25 cellular contexts compared by ENCODE assay signal in the genomic region with DNA sequence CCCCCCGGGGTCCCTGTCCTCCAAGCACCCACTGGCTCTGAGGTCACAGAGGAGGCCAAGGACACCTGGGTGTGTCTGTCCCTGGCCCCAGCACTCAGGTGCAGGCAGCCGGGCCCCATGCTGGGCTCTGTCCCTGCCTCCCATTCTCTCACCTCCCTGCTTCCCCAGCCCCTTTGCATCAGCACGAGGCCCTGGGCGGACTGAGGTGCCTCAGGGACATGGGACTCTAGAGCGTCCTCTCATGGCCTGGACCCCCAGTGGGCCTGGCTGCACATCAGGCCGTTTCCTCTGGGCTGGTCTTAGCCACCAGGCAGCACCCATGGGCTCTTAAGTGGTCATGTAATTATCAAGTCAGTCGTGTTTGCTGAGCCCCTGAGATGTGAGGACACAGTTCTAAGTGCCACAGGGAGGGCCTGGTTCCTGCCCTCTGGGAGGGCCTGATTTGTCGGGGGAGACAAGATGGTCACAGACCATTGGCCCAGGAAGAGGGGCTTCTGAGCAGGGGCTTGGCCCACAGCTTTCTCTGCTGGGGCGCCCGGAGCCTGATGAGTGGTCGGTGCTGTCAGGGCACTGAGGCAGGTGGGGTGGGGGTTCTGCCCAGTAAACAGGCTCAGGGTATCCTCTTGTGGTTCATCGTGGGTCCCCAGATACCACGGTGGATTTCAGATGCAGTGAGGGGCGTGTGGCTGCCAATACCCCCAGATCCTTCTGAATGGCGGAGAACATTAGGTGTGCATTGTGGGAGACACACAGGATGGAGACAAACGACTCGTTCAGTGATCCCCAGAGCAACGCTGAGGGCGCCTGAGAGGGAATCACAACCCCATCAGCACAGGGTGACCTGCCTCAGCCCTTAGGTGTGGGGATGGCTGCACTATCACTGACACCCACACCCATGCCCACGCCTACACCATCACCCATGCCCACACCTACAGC.
"Had no signal": no experiment of that assay in that cellular context is flagged by ENCODE, and none has a peak within 500 bp of the region (broad histone marks: within the 10 kb centered on the region; RNA-seq: fewer than 3 reads in every experiment).

No MANE protein-coding gene starts in this region.

- H3K4me3 Mint-ChIP-seq: activated naive CD8-positive, alpha-beta T cell treated with anti-CD3 and anti-CD28 coated beads, Interleukin-2, amount 10 ng/mL, durations not matched to agents 7 days and 5 days; activated T-cell treated with anti-CD3 and anti-CD28 coated beads, Interleukin-2, amount 50 U/mL, for 4 hours; naive B cell; stimulated activated memory B cell treated with anti-CD40 and anti-IgM and Interleukin-4, amounts not matched to agents 10 μg/mL and 1 μg/mL and 100 μg/mL, for 72 hours; T-cell had no signal

- DNase-seq: activated naive CD4-positive, alpha-beta T cell treated with Interleukin-2 at 50 U/mL for 16 hours; activated naive CD8-positive, alpha-beta T cell treated with anti-CD3 and anti-CD28 coated beads, Interleukin-2, amount 10 ng/mL, durations not matched to agents 7 days and 5 days; activated T-cell treated with anti-CD3 and anti-CD28 coated beads, Interleukin-2, amount 50 U/mL, for 4 hours; amniotic stem cell; cerebellar nuclear complex; cortex of kidney; heart left ventricle; kidney glomerular epithelial cell; mesenchymal stem cell; naive B cell; right lobe of liver; stimulated activated CD4-positive, alpha-beta T cell treated with anti-CD3 and anti-CD28 coated beads, Interleukin-2, amount 100 ng/mL, for 24 hours; stomach; uterus; WERI-Rb-1 had no signal

- H3K9me3 ChIP-seq: breast epithelium, heart left ventricle, neutrophil, right lobe of liver, stomach, suprapubic skin, transverse colon, uterus had no signal

- H3K27ac ChIP-seq: breast epithelium, epithelial cell of prostate, heart left ventricle, neutrophil, parathyroid adenoma, right lobe of liver, skin epidermis, stomach, suprapubic skin, transverse colon, uterus, WERI-Rb-1 had no signal

- H3K27ac Mint-ChIP-seq: activated naive CD8-positive, alpha-beta T cell treated with anti-CD3 and anti-CD28 coated beads, Interleukin-2, amount 10 ng/mL, durations not matched to agents 7 days and 5 days; activated T-helper 2 cell treated with anti-CD3 and anti-CD28 coated beads, Interferon-gamma antibody, Interleukin-2, Interleukin-4, amounts not matched to agents 10 μg/mL and 5 μg/mL and 100 μg/mL, durations not matched to agents 14 hours and 24 hours and 36 hours; stimulated activated memory B cell treated with anti-CD40 and anti-IgM and Interleukin-4, amounts not matched to agents 10 μg/mL and 1 μg/mL and 100 μg/mL, for 72 hours; T-cell had no signal

- H3K4me1 ChIP-seq: breast epithelium, heart left ventricle, parathyroid adenoma, right lobe of liver, stomach, suprapubic skin, transverse colon, uterus had no signal

- H3K4me3 ChIP-seq: breast epithelium, heart left ventricle, right lobe of liver, skin epidermis, stomach, suprapubic skin, transverse colon, uterus had no signal

- H3K36me3 Mint-ChIP-seq: activated naive CD8-positive, alpha-beta T cell treated with anti-CD3 and anti-CD28 coated beads, Interleukin-2, amount 10 ng/mL, durations not matched to agents 7 days and 5 days; naive B cell; stimulated activated memory B cell treated with anti-CD40 and anti-IgM and Interleukin-4, amounts not matched to agents 10 μg/mL and 1 μg/mL and 100 μg/mL, for 72 hours; T-cell had no signal

- H3K27me3 ChIP-seq: heart left ventricle, neutrophil, right lobe of liver, stomach, suprapubic skin, transverse colon, uterus had no signal

- H3K36me3 ChIP-seq: breast epithelium, heart left ventricle, right lobe of liver, stomach, suprapubic skin, transverse colon, uterus, WERI-Rb-1 had no signal

- H3K9me3 Mint-ChIP-seq: activated naive CD8-positive, alpha-beta T cell treated with anti-CD3 and anti-CD28 coated beads, Interleukin-2, amount 10 ng/mL, durations not matched to agents 7 days and 5 days; activated T-cell treated with anti-CD3 and anti-CD28 coated beads, Interleukin-2, amount 50 U/mL, for 4 hours; activated T-helper 2 cell treated with anti-CD3 and anti-CD28 coated beads, Interferon-gamma antibody, Interleukin-2, Interleukin-4, amounts not matched to agents 10 μg/mL and 5 μg/mL and 100 μg/mL, durations not matched to agents 14 hours and 24 hours and 36 hours; T-cell had no signal

- H3K27me3 Mint-ChIP-seq: activated naive CD8-positive, alpha-beta T cell treated with anti-CD3 and anti-CD28 coated beads, Interleukin-2, amount 10 ng/mL, durations not matched to agents 7 days and 5 days had no signal

- H3K9ac ChIP-seq: parathyroid adenoma had no signal

- H3K4me1 Mint-ChIP-seq: activated naive CD8-positive, alpha-beta T cell treated with anti-CD3 and anti-CD28 coated beads, Interleukin-2, amount 10 ng/mL, durations not matched to agents 7 days and 5 days; naive B cell; stimulated activated memory B cell treated with anti-CD40 and anti-IgM and Interleukin-4, amounts not matched to agents 10 μg/mL and 1 μg/mL and 100 μg/mL, for 72 hours; T-cell had no signal

- H2AFZ ChIP-seq: parathyroid adenoma had no signal

- H3K79me2 ChIP-seq: parathyroid adenoma had no signal

- ATAC-seq: activated T-cell treated with anti-CD3 and anti-CD28 coated beads, Interleukin-2, amount 50 U/mL, for 4 hours; heart left ventricle; right lobe of liver had no signal
